10 cellular contexts compared by ENCODE assay signal in the genomic region with DNA sequence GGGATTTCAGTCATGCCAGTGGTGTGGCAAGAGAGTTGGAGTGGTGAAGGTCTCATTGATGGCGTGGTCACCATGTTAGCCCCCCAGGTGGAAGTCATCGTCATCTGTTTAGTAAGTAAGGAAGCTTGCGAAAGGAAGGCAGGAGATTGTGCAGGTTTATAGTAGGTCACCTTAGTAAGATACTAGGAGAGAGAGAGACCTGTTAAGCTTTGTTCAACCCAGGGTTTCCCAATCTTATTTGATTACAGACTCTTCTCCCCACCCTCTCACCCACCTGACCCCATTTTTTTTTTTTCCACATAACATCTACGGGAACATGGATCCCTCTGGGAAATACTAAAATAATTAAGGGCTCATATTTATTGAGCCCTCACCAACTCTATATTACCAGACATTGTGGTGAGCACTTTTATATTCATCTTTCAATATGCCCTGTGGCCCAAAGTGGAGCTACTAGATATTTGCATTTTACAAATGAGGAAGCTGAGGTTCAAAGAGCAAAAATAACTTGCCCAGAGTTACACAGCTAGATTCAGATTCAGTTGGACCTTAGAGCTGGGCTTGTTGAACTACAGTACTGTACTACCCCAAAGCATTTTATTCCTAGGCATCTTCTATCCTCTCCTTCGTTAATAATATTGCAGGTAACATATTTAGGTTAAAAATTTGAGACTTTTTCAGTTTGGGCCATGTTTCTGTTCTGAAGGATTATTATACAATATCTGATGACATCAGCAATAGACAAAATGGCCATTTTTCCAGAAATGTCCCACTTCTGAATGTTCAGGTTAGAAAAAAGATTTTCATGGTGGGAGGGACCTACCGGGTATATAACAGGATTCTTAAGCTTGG. TPM values are rescaled to one million over a fixed set of nuclear protein-coding genes. Genes with fewer than 3 reads are reported as not detected.
DNase-seq lines count a peak whose midpoint lies in the region; ATAC-seq and TF ChIP-seq lines count a peak whose summit lies in the region.
"Had no signal": no experiment of that assay in that cellular context is flagged by ENCODE, and none has a peak within 500 bp of the region (broad histone marks: within the 10 kb centered on the region; RNA-seq: fewer than 3 reads in every experiment).

No MANE protein-coding gene starts in this region.

- no peak overlapping the region for H3K27ac ChIP-seq in spleen
- H3K27ac ChIP-seq: cardiac muscle cell had no signal

- H3K4me1 ChIP-seq in spleen = peaks cover 0 to 18% (median 7%) of the 10 kb centered on the region in 6 donors

- H3K27ac Mint-ChIP-seq in Calu3 (ENCODE audit: unreplicated experiment) = no peak overlapping the region
- no peak overlapping the region for H3K27ac Mint-ChIP-seq in activated naive CD8-positive, alpha-beta T cell treated with anti-CD3 and anti-CD28 coated beads for 36 hours

- H3K4me1 Mint-ChIP-seq in Calu3 (ENCODE audit: low read depth, unreplicated experiment) = peaks cover under 1% of the 10 kb centered on the region
- no peaks in the 10 kb centered on the region for H3K4me1 Mint-ChIP-seq in activated naive CD8-positive, alpha-beta T cell treated with anti-CD3 and anti-CD28 coated beads for 36 hours

- no peaks in the 10 kb centered on the region for H3K36me3 Mint-ChIP-seq in Calu3 (ENCODE audit: insufficient read depth, unreplicated experiment)
- no peaks in the 10 kb centered on the region for H3K36me3 Mint-ChIP-seq in activated naive CD8-positive, alpha-beta T cell treated with anti-CD3 and anti-CD28 coated beads for 36 hours

- no peak for TF ChIP-seq POLR2A in spleen (IDR thresholded peaks at IDR 0.05)

- BruUV-seq in Calu3 (replicated peaks; lab: Mats Ljungman, UMichigan) = no TSS peak

- CTCF ChIA-PET in Calu3 (lab: Charles Lee) = interaction anchor here (1.3 to 2.3 kb wide), 3 partner anchors 8 to 13 kb away, joined by 4 to 7 read pairs (median 4); partner anchors contain the start of gene PRXL2A

- H3K36me3 ChIP-seq in spleen = peaks cover 0 to 27% (median 0%) of the 10 kb centered on the region in 6 donors

- ATAC-seq in GM18520 (IDR thresholded peaks at IDR 0.05; ENCODE audit: unreplicated experiment) (peak; percentile 89), GM21717 (IDR thresholded peaks at IDR 0.05; ENCODE audit: unreplicated experiment) (peak; percentile 89), HG03442 (IDR thresholded peaks at IDR 0.05; ENCODE audit: unreplicated experiment) (peak; percentile 90)

- no peaks in the 10 kb centered on the region for H3K27me3 ChIP-seq in spleen (replicated peaks in 1 of 7)
- H3K27me3 ChIP-seq: cardiac muscle cell had no signal

- H3K27me3 Mint-ChIP-seq in Calu3 (ENCODE audit: unreplicated experiment) = no peaks in the 10 kb centered on the region
- no peaks in the 10 kb centered on the region for H3K27me3 Mint-ChIP-seq in activated naive CD8-positive, alpha-beta T cell treated with anti-CD3 and anti-CD28 coated beads for 36 hours

- H3K4me3 ChIP-seq in spleen = no peak overlapping the region
- H3K4me3 ChIP-seq: cardiac muscle cell had no signal

- no peak overlapping the region for H3K4me3 Mint-ChIP-seq in Calu3 (ENCODE audit: low read depth, unreplicated experiment)
- H3K4me3 Mint-ChIP-seq in activated naive CD8-positive, alpha-beta T cell treated with anti-CD3 and anti-CD28 coated beads for 36 hours = no peak overlapping the region
- H3K4me3 Mint-ChIP-seq: neural crest cell had no signal

- H3K9me3 Mint-ChIP-seq in Calu3 (ENCODE audit: low read depth, unreplicated experiment) = no peaks in the 10 kb centered on the region
- no peaks in the 10 kb centered on the region for H3K9me3 Mint-ChIP-seq in activated naive CD8-positive, alpha-beta T cell treated with anti-CD3 and anti-CD28 coated beads for 36 hours
- H3K9me3 Mint-ChIP-seq: neural crest cell had no signal

- 68 to 83% (median 72%) methylated on average over 6 of the region's 6 CpGs for WGBS in spleen, 5 donors

- DNase-seq in germinal center (ENCODE audit: low spot score) (peak; percentile 65), Calu3 (no peak), cardiac septum (ENCODE audit: low spot score) (no peak), spleen (no peak)
- DNase-seq in activated naive CD8-positive, alpha-beta T cell treated with anti-CD3 and anti-CD28 coated beads for 36 hours = no peak

- no peaks in the 10 kb centered on the region for H3K9me3 ChIP-seq in spleen

- TF ChIP-seq CTCF in Calu3 (IDR thresholded peaks at IDR 0.05; ENCODE audit: unreplicated experiment) (no peak), spleen (IDR thresholded peaks at IDR 0.05 in 8 of 11, conservative IDR thresholded peaks at IDR 0.05 in 3 of 11) (no peak)

- intact Hi-C loops in Calu3 (cut with micrococcal nuclease; ENCODE audit: unreplicated experiment) = no loop called here
- intact Hi-C loops in cardiac septum (cut with DNase I) = no loop called here
- intact Hi-C loops in spleen (cut with DNase I; ENCODE audit: low total_unique reads) = no loop called here

RNA-seq across cellular contexts. Expression of gene PRXL2A, which starts 13.2 kb away (rescaled TPM):
- 61.4 and 67.2 TPM in 2 replicates for total RNA-seq in Calu3 (2022)
- 54.3 TPM for total RNA-seq in cardiac septum
- total RNA-seq in activated naive CD8-positive, alpha-beta T cell treated with anti-CD3 and anti-CD28 coated beads for 36 hours = 10 to 100 TPM; 23.3 to 24.5 TPM
- total RNA-seq in spleen = 10 to 100 TPM; 12.7 to 20.7 (median 16.9) TPM
- 10 to 100 TPM; 12.4 to 19.0 (median 14.3) TPM for polyA plus RNA-seq in spleen

RNA-seq across cellular contexts. Expression of gene TSPAN14, which starts 32.5 kb away (rescaled TPM):
- total RNA-seq in Calu3 (2022) (98.6 and 116 TPM in 2 replicates), cardiac septum (20.1 TPM), spleen (100 to 1,000 TPM in 6 of 7 donors, 10 to 100 TPM in 1; 81.3 to 172 (median 129) TPM)
- 10 to 100 TPM; 39.6 to 40.4 TPM for total RNA-seq in activated naive CD8-positive, alpha-beta T cell treated with anti-CD3 and anti-CD28 coated beads for 36 hours
- polyA plus RNA-seq in spleen = 10 to 100 TPM; 13.3 to 32.5 (median 24.6) TPM
